In genomic region chr6:45192556-45192955, GRCh38 we compare ENCODE assay signal across 20 cellular contexts.
"Had no signal": no experiment of that assay in that cellular context is flagged by ENCODE, and none has a peak within 500 bp of the region (broad histone marks: within the 10 kb centered on the region; RNA-seq: fewer than 3 reads in every experiment).

No MANE protein-coding gene starts in this region.

- H3K27me3 ChIP-seq: neutrophil, tibial nerve, uterus had no signal

- H3K27ac ChIP-seq: left ventricle myocardium inferior, neutrophil, tibial nerve, uterus had no signal

- H3K4me3 ChIP-seq: left ventricle myocardium inferior, tibial nerve, uterus had no signal

- H3K4me1 ChIP-seq: left ventricle myocardium inferior, uterus had no signal

- ATAC-seq: activated CD8-positive, alpha-beta T cell treated with anti-CD3 and anti-CD28 coated beads for 36 hours; activated T-cell treated with anti-CD3 and anti-CD28 coated beads, Interleukin-2, amount 50 U/mL, for 72 hours; natural killer cell; WTC11 had no signal

- DNase-seq: activated CD4-positive, alpha-beta T cell treated with anti-CD3 and anti-CD28 coated beads for 4 hours; activated CD8-positive, alpha-beta memory T cell treated with anti-CD3 and anti-CD28 coated beads, Interleukin-2, amount 50 U/mL, for 4 hours; activated CD8-positive, alpha-beta T cell treated with anti-CD3 and anti-CD28 coated beads for 36 hours; activated gamma-delta T cell treated with Interleukin-2 at 50 U/mL for 16 hours; activated T-cell treated with anti-CD3 and anti-CD28 coated beads, Interleukin-2, amount 50 U/mL, for 72 hours; amygdala; cerebellar nuclear complex; erythroblast; islet precursor cell; left ventricle myocardium inferior; mesenchymal stem cell; natural killer cell; retina; stimulated activated CD4-positive, alpha-beta T cell treated with anti-CD3 and anti-CD28 coated beads, Interleukin-4, amount 100 ng/mL, for 1 hour; stimulated activated naive CD4-positive, alpha-beta T cell; T-helper 2 cell; uterus had no signal

- H3K9me3 ChIP-seq: left ventricle myocardium inferior, neutrophil, tibial nerve, uterus had no signal

- H3K36me3 ChIP-seq: left ventricle myocardium inferior, neutrophil, tibial nerve had no signal
